In genomic region chr22:39427751-39428596, GRCh38 we compare ENCODE assay signal across 22 cellular contexts. TPM values are rescaled to one million over a fixed set of nuclear protein-coding genes. Genes with fewer than 3 reads are reported as not detected.
DNase-seq lines count a peak whose midpoint lies in the region; ATAC-seq, FAIRE-seq and TF ChIP-seq lines count a peak whose summit lies in the region.
"Had no signal": no experiment of that assay in that cellular context is flagged by ENCODE, and none has a peak within 500 bp of the region (broad histone marks: within the 10 kb centered on the region; RNA-seq: fewer than 3 reads in every experiment).

No MANE protein-coding gene starts in this region.

- peak overlapping the region; percentile 54; the same call in 1 of the 2 replicates for H3K4me2 ChIP-seq in MM.1S (ENCODE audit: low read depth, low read length)
- peak overlapping the region; percentile 14 to 55 for H3K4me2 ChIP-seq in H1 (ENCODE audit: insufficient read depth in 1 of 2, low read depth in 2 of 2, low read length in 2 of 2)

- peaks cover 59% of the 10 kb centered on the region for H3K4me1 ChIP-seq in MM.1S (ENCODE audit: low read length)
- peaks cover 8 to 23% (median 17%) of the 10 kb centered on the region in 4 experiments for H3K4me1 ChIP-seq in H1 (replicated peaks in 1 of 4; ENCODE audit: control insufficient read depth in 3 of 4, insufficient read depth in 4 of 4, low read length in 3 of 4)
- H3K4me1 ChIP-seq: body of pancreas had no signal

- H2AFZ ChIP-seq in MM.1S (ENCODE audit: low read length) = peak overlapping the region; percentile 2; the same call in 1 of the 2 replicates
- H2AFZ ChIP-seq in H1 (ENCODE audit: low read length) = no peak overlapping the region

- H3K23ac ChIP-seq in H1 (ENCODE audit: insufficient read length) = no peak overlapping the region

- H3K27me3 Mint-ChIP-seq in nephron progenitor cell (ENCODE audit: low read depth, poor library complexity) = no peaks in the 10 kb centered on the region
- H3K27me3 Mint-ChIP-seq: CD8-positive, alpha-beta memory T cell; effector memory CD8-positive, alpha-beta T cell had no signal

- CTCF ChIA-PET in H1 (lab: Charles Lee; ENCODE audit: partially characterized antibody) = interaction anchor here (0.5 to 2.8 kb wide), 17 partner anchors 9 to 546 kb away, joined by 3 to 19 read pairs (median 4); no protein-coding TSS in a partner anchor

- H2BK20ac ChIP-seq in H1 (ENCODE audit: low read length) = peak overlapping the region; percentile 98; the same call in 1 of the 2 replicates

- peak overlapping the region; percentile 92 for H3K27ac ChIP-seq in MM.1S (ENCODE audit: low read length)
- H3K27ac ChIP-seq in H1 (ENCODE audit: low read depth, low read length) = peak overlapping the region; percentile 41; the same call in 1 of the 2 replicates
- H3K27ac ChIP-seq: body of pancreas, esophagus muscularis mucosa had no signal

- peak overlapping the region; percentile 47 for H3K56ac ChIP-seq in H1 (replicated peaks; ENCODE audit: insufficient read length, low read depth, low read length)

- FAIRE-seq in H1 (lab: Jason Lieb, UNC) = no peak
- FAIRE-seq: HepG2 had no signal

- peak overlapping the region; percentile 96 for H2BK5ac ChIP-seq in H1 (ENCODE audit: low read depth, low read length)

- peaks cover 30% of the 10 kb centered on the region for H3K79me2 ChIP-seq in MM.1S (ENCODE audit: low read length)
- no peaks in the 10 kb centered on the region for H3K79me2 ChIP-seq in H1 (ENCODE audit: control insufficient read depth in 1 of 2, insufficient read depth in 2 of 2, low read length in 2 of 2)

- WGBS in H1 (ENCODE audit: extremely low coverage in 1 of 2, insufficient coverage in 1 of 2, insufficient read length in 1 of 2, insufficient replicate concordance in 2 of 2, low coverage in 1 of 2, low lambda C conversion rate in 2 of 2, missing lambda C conversion rate in 1 of 2), 2 experiments = 69% methylated on average over 11 of the region's 13 CpGs; no CpG with 5 or more reads in 1 of the 2 experiments

- peaks cover 31% of the 10 kb centered on the region for H3F3A ChIP-seq in MM.1S (ENCODE audit: insufficient read depth, low read length)

- H3K27me3 ChIP-seq in MM.1S (replicated peaks; ENCODE audit: insufficient read depth, low read length) (no peaks in the 10 kb centered on the region), H1 (replicated peaks in 1 of 4; ENCODE audit: control insufficient read depth in 3 of 4, extremely low read depth in 1 of 4, insufficient read depth in 3 of 4, low read length in 3 of 4) (no peaks in the 10 kb centered on the region)
- H3K27me3 ChIP-seq: body of pancreas, esophagus muscularis mucosa, gastrocnemius medialis had no signal

- peak overlapping the region; percentile 91 for H4K8ac ChIP-seq in H1 (ENCODE audit: extremely low read depth, insufficient read depth, low read length)

- no peaks in the 10 kb centered on the region; the same call in 1 of the 2 replicates for H3K23me2 ChIP-seq in H1 (ENCODE audit: low read depth, low read length)

- TF ChIP-seq POLR2A in H1 (IDR thresholded peaks at IDR 0.05; ENCODE audit: control extremely low read depth in 1 of 2, low read depth in 2 of 2, low read length in 2 of 2) = no peak

- H3K18ac ChIP-seq in H1 (ENCODE audit: extremely low read depth, low read length) = peak overlapping the region; percentile 89

- peak; percentile 68 for DNase-seq in MM.1S
- DNase-seq in H1 (ENCODE audit: low read depth in 1 of 2, low spot score in 2 of 2) = no peak
- no peak for DNase-seq in nephron progenitor cell
- DNase-seq in HuH-7 (ENCODE audit: low spot score) = no peak
- no peak for DNase-seq in Ammon's horn (ENCODE audit: low spot score)
- DNase-seq in NCI-H128 (lab: John Stamatoyannopoulos, UW; ENCODE audit: unreplicated experiment) = no peak
- DNase-seq: activated CD4-positive, alpha-beta T cell treated with anti-CD3 and anti-CD28 coated beads, Interleukin-2, amount 50 U/mL, for 4 hours; activated effector memory CD4-positive, alpha-beta T cell treated with Interleukin-2 at 50 U/mL for 16 hours; body of pancreas; effector memory CD8-positive, alpha-beta T cell; gastrocnemius medialis; HFFc6; left cardiac atrium; NCI-H1417 treated with DMSO at 0.1 percent for 48 hours; RPMI8226; T-helper 9 cell had no signal

- H3K36me3 ChIP-seq in MM.1S (replicated peaks; ENCODE audit: insufficient read depth, low read length) = peaks cover 10% of the 10 kb centered on the region; the same call in 1 of the 2 replicates
- H3K36me3 ChIP-seq in H1 (ENCODE audit: control insufficient read depth in 2 of 4, insufficient read depth in 4 of 4, low read length in 3 of 4) = peaks cover 0 to 11% (median 3%) of the 10 kb centered on the region in 4 experiments; a peak in 4 of 8 replicates

- peak overlapping the region; percentile 15 for H3K4me3 Mint-ChIP-seq in nephron progenitor cell
- H3K4me3 Mint-ChIP-seq: CD8-positive, alpha-beta memory T cell; effector memory CD8-positive, alpha-beta T cell; HFFc6 had no signal

- TF ChIP-seq RAD21 in H1 (IDR thresholded peaks at IDR 0.05 in 1 of 2, conservative IDR thresholded peaks at IDR 0.05 in 1 of 2; ENCODE audit: low read depth in 2 of 2, low read length in 2 of 2) = no peak

- no peak for TF ChIP-seq EP300 in H1 (IDR thresholded peaks at IDR 0.05; ENCODE audit: borderline replicate concordance in 1 of 2, low read depth in 2 of 2, low read length in 2 of 2)

- H2BK120ac ChIP-seq in H1 (replicated peaks; ENCODE audit: low read depth, low read length) = peak overlapping the region; percentile 44

- no peaks in the 10 kb centered on the region for H3K9me2 ChIP-seq in MM.1S (replicated peaks; ENCODE audit: insufficient read depth, low read length)

- H3K9ac ChIP-seq in MM.1S (ENCODE audit: low read length) = peak overlapping the region; percentile 49
- H3K9ac ChIP-seq in H1 (replicated peaks in 1 of 4; ENCODE audit: extremely low read depth in 1 of 4, low read depth in 3 of 4, low read length in 3 of 4) = peak overlapping the region in 1 of 4 experiments; percentile 13; a peak in 3 of 7 replicates

- peak overlapping the region; percentile 92 for H3K27ac Mint-ChIP-seq in nephron progenitor cell
- H3K27ac Mint-ChIP-seq: effector memory CD8-positive, alpha-beta T cell; HFFc6 had no signal

- no peak overlapping the region for H3K14ac ChIP-seq in H1 (ENCODE audit: insufficient read length)

- H4K91ac ChIP-seq in H1 (replicated peaks; ENCODE audit: insufficient read length, low read length) = peak overlapping the region; percentile 98

- H3K9me3 ChIP-seq in MM.1S (replicated peaks; ENCODE audit: insufficient read depth, low read length) = no peaks in the 10 kb centered on the region
- H3K9me3 ChIP-seq in H1 (ENCODE audit: insufficient read depth in 2 of 2, low read depth in 1 of 2, low read length in 1 of 2) = no peaks in the 10 kb centered on the region
- H3K9me3 ChIP-seq: body of pancreas, esophagus muscularis mucosa, gastrocnemius medialis, psoas muscle had no signal

- peak overlapping the region; percentile 97; the same call in 1 of the 2 replicates for H2AK5ac ChIP-seq in H1 (ENCODE audit: low read depth, low read length)

- H4K5ac ChIP-seq in H1 (ENCODE audit: insufficient read length, low read depth, low read length) = no peak overlapping the region

- TF ChIP-seq CTCF in MM.1S (IDR thresholded peaks at IDR 0.05; ENCODE audit: low read length) (no peak), H1 (IDR thresholded peaks at IDR 0.05; ENCODE audit: control extremely low read depth in 1 of 3, insufficient read depth in 1 of 3, low read depth in 1 of 3, low read length in 3 of 3) (no peak; a peak in 1 of 4 replicates), nephron progenitor cell (IDR thresholded peaks at IDR 0.05) (no peak)

- no peaks in the 10 kb centered on the region for H3K9me3 Mint-ChIP-seq in nephron progenitor cell
- H3K9me3 Mint-ChIP-seq: CD8-positive, alpha-beta memory T cell; effector memory CD8-positive, alpha-beta T cell; HFFc6 had no signal

- peak overlapping the region; percentile 30 for H3K4ac ChIP-seq in H1 (replicated peaks; ENCODE audit: insufficient read length, low read depth, low read length)

- H4K20me1 ChIP-seq in MM.1S (ENCODE audit: insufficient read depth, low read length) (no peaks in the 10 kb centered on the region), H1 (replicated peaks in 1 of 2; ENCODE audit: control insufficient read depth in 1 of 2, insufficient read depth in 2 of 2, low read length in 2 of 2) (peaks cover 0 to 3% of the 10 kb centered on the region in 2 experiments)

- H2BK12ac ChIP-seq in H1 (ENCODE audit: low read depth, low read length) = peak overlapping the region; percentile 98; the same call in 1 of the 2 replicates

- H3K79me1 ChIP-seq in H1 (ENCODE audit: low read depth, low read length) = no peaks in the 10 kb centered on the region; the same call in 1 of the 2 replicates

- H3K4me3 ChIP-seq in MM.1S (ENCODE audit: low read length) = no peak overlapping the region
- H3K4me3 ChIP-seq in H1 (ENCODE audit: extremely low read depth in 1 of 4, insufficient read depth in 2 of 4, low read depth in 3 of 4, low read length in 4 of 4) = no peak overlapping the region
- H3K4me3 ChIP-seq: body of pancreas, esophagus muscularis mucosa, gastrocnemius medialis, psoas muscle had no signal

- POLR2A ChIA-PET in H1 (lab: Charles Lee; ENCODE audit: partially characterized antibody) = interaction anchor here (0.7 to 5.5 kb wide), 13 partner anchors 9 to 114 kb away, joined by 3 to 48 read pairs (median 6); partner anchors contain the start of genes ATF4, RPL3 and TAB1

- ATAC-seq in GM21367 (IDR thresholded peaks at IDR 0.05; ENCODE audit: unreplicated experiment) = no peak
- ATAC-seq: body of pancreas; effector memory CD8-positive, alpha-beta T cell; gastrocnemius medialis; HepG2; left cardiac atrium; psoas muscle had no signal

- H3K4me1 Mint-ChIP-seq in nephron progenitor cell = peaks cover 30% of the 10 kb centered on the region
- H3K4me1 Mint-ChIP-seq: CD8-positive, alpha-beta memory T cell had no signal

- H3K36me3 Mint-ChIP-seq in nephron progenitor cell (ENCODE audit: low read depth) = peaks cover 15% of the 10 kb centered on the region

- H2BK15ac ChIP-seq in H1 (ENCODE audit: low read length) = peak overlapping the region; percentile 90; the same call in 1 of the 2 replicates

RNA-seq across cellular contexts. Expression of gene TAB1, which starts 28.4 kb away (rescaled TPM):
- 23.1 and 26.1 TPM in 2 replicates for total RNA-seq in H1 (2021; fragmentation: NEBNext Ultra II Directional; extraction: Animal tissue kit (Norgen Biotek cat#: 25700))
- polyA plus RNA-seq in H1 (2011; rRNA removed) = 38.0 and 77.1 TPM in 2 replicates
- 41.7 TPM for polyA plus RNA-seq in H1 (2011; cell fraction: cytosol; rRNA removed)
- 53.9 TPM for polyA plus RNA-seq in H1 (2011; cell fraction: nucleus; rRNA removed)
- polyA plus RNA-seq in H1 (2012, experiment 1 of 2) = 17.0 to 29.1 TPM (median 26.8 TPM) in 4 replicates
- polyA plus RNA-seq in H1 (2012, experiment 2 of 2) = 22.4 TPM
- 16.1 TPM for polyA plus RNA-seq in H1 (2013, experiment 1 of 2)
- 15.7 TPM for polyA plus RNA-seq in H1 (2013, experiment 2 of 2)
- polyA minus RNA-seq in H1 (2011; rRNA and poly(A)+ RNA removed) = 22.1 and 25.9 TPM in 2 replicates
- 29.2 TPM for polyA minus RNA-seq in H1 (2011; cell fraction: cytosol; rRNA and poly(A)+ RNA removed)
- 18.2 TPM for polyA minus RNA-seq in H1 (2011; cell fraction: nucleus; rRNA and poly(A)+ RNA removed)

RNA-seq across cellular contexts. Expression of gene MGAT3, which starts 28.8 kb away (rescaled TPM):
- 8.5 and 9.2 TPM in 2 replicates for total RNA-seq in H1 (2021; fragmentation: NEBNext Ultra II Directional; extraction: Animal tissue kit (Norgen Biotek cat#: 25700))
- polyA plus RNA-seq in H1 (2011; rRNA removed) = 4.3 and 6.3 TPM in 2 replicates
- 4.7 TPM for polyA plus RNA-seq in H1 (2011; cell fraction: cytosol; rRNA removed)
- polyA plus RNA-seq in H1 (2011; cell fraction: nucleus; rRNA removed) = 6.4 TPM
- 6.4 to 8.6 TPM (median 7.1 TPM) in 4 replicates for polyA plus RNA-seq in H1 (2012, experiment 1 of 2)
- polyA plus RNA-seq in H1 (2012, experiment 2 of 2) = 5.9 TPM
- polyA plus RNA-seq in H1 (2013, experiment 1 of 2) = 5.5 TPM
- 5.2 TPM for polyA plus RNA-seq in H1 (2013, experiment 2 of 2)
- 5.9 and 6.3 TPM in 2 replicates for polyA minus RNA-seq in H1 (2011; rRNA and poly(A)+ RNA removed)
- polyA minus RNA-seq in H1 (2011; cell fraction: cytosol; rRNA and poly(A)+ RNA removed) = 7.0 TPM
- 4.2 TPM for polyA minus RNA-seq in H1 (2011; cell fraction: nucleus; rRNA and poly(A)+ RNA removed)
- total RNA-seq: HFFc6, M059J had no signal
